In the genomic region with DNA sequence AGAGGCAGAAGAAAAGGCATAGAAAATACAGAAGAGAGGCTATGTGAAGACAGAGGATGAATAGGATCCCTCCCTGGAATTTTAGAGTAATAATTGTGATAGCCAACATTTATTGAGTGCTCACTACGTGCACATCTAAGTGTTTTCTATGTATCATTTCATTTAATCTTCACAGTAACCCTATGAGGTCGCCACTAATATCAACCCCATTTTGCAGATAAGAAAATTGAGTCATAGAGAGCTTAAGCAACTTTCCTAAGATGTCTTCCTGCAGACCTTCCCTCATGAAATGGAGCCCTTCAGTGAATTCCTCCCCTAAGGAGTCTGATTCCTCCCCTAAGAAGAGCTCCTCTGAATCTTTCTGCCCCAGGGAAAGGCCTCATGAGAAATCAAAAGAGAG, we compare ENCODE assay signal across 1 cellular context.
TF ChIP-seq lines count a peak whose summit lies in the region.

No MANE protein-coding gene starts in this region.

TF ChIP-seq in K562, 482 proteins besides CTCF, POLR2A, EP300 and RAD21:
- TF ChIP-seq, protein P1, sequence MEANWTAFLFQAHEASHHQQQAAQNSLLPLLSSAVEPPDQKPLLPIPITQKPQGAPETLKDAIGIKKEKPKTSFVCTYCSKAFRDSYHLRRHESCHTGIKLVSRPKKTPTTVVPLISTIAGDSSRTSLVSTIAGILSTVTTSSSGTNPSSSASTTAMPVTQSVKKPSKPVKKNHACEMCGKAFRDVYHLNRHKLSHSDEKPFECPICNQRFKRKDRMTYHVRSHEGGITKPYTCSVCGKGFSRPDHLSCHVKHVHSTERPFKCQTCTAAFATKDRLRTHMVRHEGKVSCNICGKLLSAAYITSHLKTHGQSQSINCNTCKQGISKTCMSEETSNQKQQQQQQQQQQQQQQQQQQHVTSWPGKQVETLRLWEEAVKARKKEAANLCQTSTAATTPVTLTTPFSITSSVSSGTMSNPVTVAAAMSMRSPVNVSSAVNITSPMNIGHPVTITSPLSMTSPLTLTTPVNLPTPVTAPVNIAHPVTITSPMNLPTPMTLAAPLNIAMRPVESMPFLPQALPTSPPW (CRISPR knock-in tag; IDR thresholded peaks at IDR 0.05) = no peak
- TF ChIP-seq RNF2 (IDR thresholded peaks at IDR 0.05) = no peak
- no peak for TF ChIP-seq PML (IDR thresholded peaks at IDR 0.05; ENCODE audit: low read length)
- TF ChIP-seq NFXL1 (CRISPR knock-in tag; IDR thresholded peaks at IDR 0.05) = no peak
- TF ChIP-seq JUND (IDR thresholded peaks at IDR 0.05; ENCODE audit: borderline replicate concordance, low read depth, low read length) = no peak
- 0 out of 3 replicates have a peak, but pooled peaks have one; percentile 20 for TF ChIP-seq JUND (tag; IDR thresholded peaks at IDR 0.05; ENCODE audit: borderline replicate concordance, low read depth, low read length)
- 0 out of 2 replicates have a peak, but pooled peaks have one; percentile 25 for TF ChIP-seq SMARCA5 (IDR thresholded peaks at IDR 0.05)
- TF ChIP-seq CBX8 (IDR thresholded peaks at IDR 0.05; ENCODE audit: borderline replicate concordance, extremely low read depth, low read depth, low read length, poor library complexity, severe bottlenecking) = no peak
- TF ChIP-seq RBM25 (IDR thresholded peaks at IDR 0.05; ENCODE audit: low read depth, low read length, severe bottlenecking) = peak; percentile 85
- TF ChIP-seq ADNP (tag; IDR thresholded peaks at IDR 0.05) = 0 out of 2 replicates have a peak, but pooled peaks have one; percentile 40
- peak; percentile 35; the same call in 1 of the 2 replicates for TF ChIP-seq CEBPB (tag; IDR thresholded peaks at IDR 0.05)
- TF ChIP-seq ASH1L (IDR thresholded peaks at IDR 0.05; ENCODE audit: borderline replicate concordance, low read depth, partially characterized antibody) = no peak
- no peak for TF ChIP-seq ERF (CRISPR knock-in tag; IDR thresholded peaks at IDR 0.05)
- no peak for TF ChIP-seq ZNF12 (CRISPR knock-in tag; IDR thresholded peaks at IDR 0.05)
- TF ChIP-seq ZNF780A (CRISPR knock-in tag; IDR thresholded peaks at IDR 0.05) = no peak
- TF ChIP-seq, protein P2, sequence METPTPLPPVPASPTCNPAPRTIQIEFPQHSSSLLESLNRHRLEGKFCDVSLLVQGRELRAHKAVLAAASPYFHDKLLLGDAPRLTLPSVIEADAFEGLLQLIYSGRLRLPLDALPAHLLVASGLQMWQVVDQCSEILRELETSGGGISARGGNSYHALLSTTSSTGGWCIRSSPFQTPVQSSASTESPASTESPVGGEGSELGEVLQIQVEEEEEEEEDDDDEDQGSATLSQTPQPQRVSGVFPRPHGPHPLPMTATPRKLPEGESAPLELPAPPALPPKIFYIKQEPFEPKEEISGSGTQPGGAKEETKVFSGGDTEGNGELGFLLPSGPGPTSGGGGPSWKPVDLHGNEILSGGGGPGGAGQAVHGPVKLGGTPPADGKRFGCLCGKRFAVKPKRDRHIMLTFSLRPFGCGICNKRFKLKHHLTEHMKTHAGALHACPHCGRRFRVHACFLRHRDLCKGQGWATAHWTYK (CRISPR knock-in tag; IDR thresholded peaks at IDR 0.05) = no peak
- no peak for TF ChIP-seq SP2 (IDR thresholded peaks at IDR 0.05; ENCODE audit: extremely low read depth, low read depth, low read length, poor library complexity, severe bottlenecking)
- TF ChIP-seq YY1 (IDR thresholded peaks at IDR 0.05; ENCODE audit: borderline replicate concordance in 1 of 3, control insufficient read depth in 1 of 3, extremely low read depth in 1 of 3, insufficient read depth in 3 of 3, insufficient read length in 1 of 3, insufficient replicate concordance in 2 of 3, low read depth in 1 of 3, low read length in 2 of 3) = peak in 1 of 3 experiments; percentile 15
- no peak for TF ChIP-seq ZNF212 (CRISPR knock-in tag; IDR thresholded peaks at IDR 0.05)
- TF ChIP-seq NCOA2 (IDR thresholded peaks at IDR 0.05; ENCODE audit: partially characterized antibody in 2 of 2) = no peak
- TF ChIP-seq, protein P3, sequence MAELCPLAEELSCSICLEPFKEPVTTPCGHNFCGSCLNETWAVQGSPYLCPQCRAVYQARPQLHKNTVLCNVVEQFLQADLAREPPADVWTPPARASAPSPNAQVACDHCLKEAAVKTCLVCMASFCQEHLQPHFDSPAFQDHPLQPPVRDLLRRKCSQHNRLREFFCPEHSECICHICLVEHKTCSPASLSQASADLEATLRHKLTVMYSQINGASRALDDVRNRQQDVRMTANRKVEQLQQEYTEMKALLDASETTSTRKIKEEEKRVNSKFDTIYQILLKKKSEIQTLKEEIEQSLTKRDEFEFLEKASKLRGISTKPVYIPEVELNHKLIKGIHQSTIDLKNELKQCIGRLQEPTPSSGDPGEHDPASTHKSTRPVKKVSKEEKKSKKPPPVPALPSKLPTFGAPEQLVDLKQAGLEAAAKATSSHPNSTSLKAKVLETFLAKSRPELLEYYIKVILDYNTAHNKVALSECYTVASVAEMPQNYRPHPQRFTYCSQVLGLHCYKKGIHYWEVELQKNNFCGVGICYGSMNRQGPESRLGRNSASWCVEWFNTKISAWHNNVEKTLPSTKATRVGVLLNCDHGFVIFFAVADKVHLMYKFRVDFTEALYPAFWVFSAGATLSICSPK (IDR thresholded peaks at IDR 0.05; ENCODE audit: borderline replicate concordance) = no peak
- TF ChIP-seq SNIP1 (IDR thresholded peaks at IDR 0.05; ENCODE audit: low read depth) = no peak
- TF ChIP-seq HNRNPUL1 (IDR thresholded peaks at IDR 0.05; ENCODE audit: low read length) = no peak
- TF ChIP-seq KDM1A (IDR thresholded peaks at IDR 0.05) = peak; percentile 17 to 48; a peak in 2 of 4 replicates
- peak; percentile 88 for TF ChIP-seq BCOR (IDR thresholded peaks at IDR 0.05)
- TF ChIP-seq MCM2 (IDR thresholded peaks at IDR 0.05; ENCODE audit: low read depth) = no peak
- no peak for TF ChIP-seq TAF1 (IDR thresholded peaks at IDR 0.05; ENCODE audit: control insufficient read depth, extremely low read depth, insufficient read depth, low read length, severe bottlenecking)
TF ChIP-seq in K562: peak in this region for 8.
